ENCODE assay signal across 8 cellular contexts in the genomic region with DNA sequence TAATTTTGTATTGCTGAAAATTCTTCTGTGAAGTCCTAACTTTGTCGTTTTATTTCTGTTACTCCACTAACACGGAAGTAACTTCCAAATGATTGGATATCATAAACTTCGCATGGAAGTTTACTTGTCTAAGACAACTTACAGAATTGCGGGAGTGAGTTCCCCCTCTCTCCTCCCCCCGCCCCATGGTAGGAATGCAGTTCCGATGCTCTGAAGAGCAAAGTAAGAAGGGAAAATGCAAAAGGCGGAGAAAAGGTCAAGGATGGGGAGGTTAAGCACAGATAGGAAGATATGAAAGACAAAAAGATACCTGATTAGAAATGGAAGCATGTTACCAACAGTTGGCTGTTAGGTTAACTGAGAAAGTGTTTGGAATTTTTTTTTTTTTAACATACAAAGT. TPM values are rescaled to one million over a fixed set of nuclear protein-coding genes. Genes with fewer than 3 reads are reported as not detected.
DNase-seq lines count a peak whose midpoint lies in the region; TF ChIP-seq lines count a peak whose summit lies in the region.

No MANE protein-coding gene starts in this region.

- H3K27ac ChIP-seq in suprapubic skin: no peak overlapping the region

- H3K27me3 Mint-ChIP-seq in activated CD4-positive, alpha-beta T cell treated with anti-CD3 and anti-CD28 coated beads, Interleukin-2, amount 10 ng/mL, durations not matched to agents 24 days and 14 days: no peaks in the 10 kb centered on the region
- H3K27me3 Mint-ChIP-seq in activated T-helper 2 cell treated with anti-CD3 and anti-CD28 coated beads, Interferon-gamma antibody, Interleukin-2, Interleukin-4, amounts not matched to agents 10 μg/mL and 5 μg/mL and 100 μg/mL, durations not matched to agents 14 hours and 24 hours and 36 hours (ENCODE audit: low read depth): no peaks in the 10 kb centered on the region

- 7% methylated on average over 7 of the region's 7 CpGs for WGBS in suprapubic skin

- no peak for DNase-seq in activated CD4-positive, alpha-beta T cell treated with anti-CD3 and anti-CD28 coated beads, Interleukin-2, amount 10 ng/mL, durations not matched to agents 24 days and 14 days
- DNase-seq in activated CD4-positive, alpha-beta T cell treated with anti-CD3 and anti-CD28 coated beads, Interleukin-2, amount 50 U/mL, for 48 hours: no peak
- no peak for DNase-seq in activated T-helper 2 cell treated with anti-CD3 and anti-CD28 coated beads, Interferon-gamma antibody, Interleukin-2, Interleukin-4, amounts not matched to agents 10 μg/mL and 5 μg/mL and 100 μg/mL, durations not matched to agents 14 hours and 24 hours and 36 hours (ENCODE audit: low spot score)
- DNase-seq in iPS-NIHi7 (ENCODE audit: extremely low spot score) (peak; percentile 11), suprapubic skin (ENCODE audit: low spot score in 2 of 2) (no peak), NCI-H2196 (lab: John Stamatoyannopoulos, UW; ENCODE audit: unreplicated experiment) (no peak), GM10266 (ENCODE audit: extremely low spot score) (no peak), NCI-H2029 (lab: John Stamatoyannopoulos, UW) (no peak)

- H3K9me3 Mint-ChIP-seq in activated CD4-positive, alpha-beta T cell treated with anti-CD3 and anti-CD28 coated beads, Interleukin-2, amount 10 ng/mL, durations not matched to agents 24 days and 14 days: peaks cover 2% of the 10 kb centered on the region
- no peaks in the 10 kb centered on the region for H3K9me3 Mint-ChIP-seq in activated T-helper 2 cell treated with anti-CD3 and anti-CD28 coated beads, Interferon-gamma antibody, Interleukin-2, Interleukin-4, amounts not matched to agents 10 μg/mL and 5 μg/mL and 100 μg/mL, durations not matched to agents 14 hours and 24 hours and 36 hours

- intact Hi-C loops in activated CD4-positive, alpha-beta T cell treated with anti-CD3 and anti-CD28 coated beads, Interleukin-2, amount 10 ng/mL, durations not matched to agents 24 days and 14 days (cut with micrococcal nuclease): loop anchor here (1.0 to 10.0 kb wide), 8 partner anchors 210 to 1080 kb away; a partner anchor contains a TSS
- intact Hi-C loops in activated T-helper 2 cell treated with anti-CD3 and anti-CD28 coated beads, Interferon-gamma antibody, Interleukin-2, Interleukin-4, amounts not matched to agents 10 μg/mL and 5 μg/mL and 100 μg/mL, durations not matched to agents 14 hours and 24 hours and 36 hours (cut with micrococcal nuclease): loop anchor here (2.0 to 10.0 kb wide), 6 partner anchors 16 to 1080 kb away; a partner anchor contains a TSS

- H3K27me3 ChIP-seq in suprapubic skin: no peaks in the 10 kb centered on the region

- H3K36me3 ChIP-seq in suprapubic skin: peaks cover 15% of the 10 kb centered on the region

- peak overlapping the region; percentile 80 for H3K4me3 ChIP-seq in suprapubic skin

- H3K4me1 Mint-ChIP-seq in activated CD4-positive, alpha-beta T cell treated with anti-CD3 and anti-CD28 coated beads, Interleukin-2, amount 10 ng/mL, durations not matched to agents 24 days and 14 days: peaks cover 27% of the 10 kb centered on the region
- H3K4me1 Mint-ChIP-seq in activated T-helper 2 cell treated with anti-CD3 and anti-CD28 coated beads, Interferon-gamma antibody, Interleukin-2, Interleukin-4, amounts not matched to agents 10 μg/mL and 5 μg/mL and 100 μg/mL, durations not matched to agents 14 hours and 24 hours and 36 hours (ENCODE audit: low read depth): peaks cover 33% of the 10 kb centered on the region

- peak overlapping the region; percentile 98 for H3K27ac Mint-ChIP-seq in activated CD4-positive, alpha-beta T cell treated with anti-CD3 and anti-CD28 coated beads, Interleukin-2, amount 10 ng/mL, durations not matched to agents 24 days and 14 days
- peak overlapping the region; percentile 96 for H3K27ac Mint-ChIP-seq in activated T-helper 2 cell treated with anti-CD3 and anti-CD28 coated beads, Interferon-gamma antibody, Interleukin-2, Interleukin-4, amounts not matched to agents 10 μg/mL and 5 μg/mL and 100 μg/mL, durations not matched to agents 14 hours and 24 hours and 36 hours

- H3K9me3 ChIP-seq in suprapubic skin: no peaks in the 10 kb centered on the region

- peak overlapping the region; percentile 98 for H3K4me3 Mint-ChIP-seq in activated CD4-positive, alpha-beta T cell treated with anti-CD3 and anti-CD28 coated beads, Interleukin-2, amount 10 ng/mL, durations not matched to agents 24 days and 14 days
- peak overlapping the region; percentile 92 for H3K4me3 Mint-ChIP-seq in activated T-helper 2 cell treated with anti-CD3 and anti-CD28 coated beads, Interferon-gamma antibody, Interleukin-2, Interleukin-4, amounts not matched to agents 10 μg/mL and 5 μg/mL and 100 μg/mL, durations not matched to agents 14 hours and 24 hours and 36 hours (ENCODE audit: low read depth)

- TF ChIP-seq POLR2A in suprapubic skin (IDR thresholded peaks at IDR 0.05): no peak

- peaks cover 38% of the 10 kb centered on the region for H3K36me3 Mint-ChIP-seq in activated CD4-positive, alpha-beta T cell treated with anti-CD3 and anti-CD28 coated beads, Interleukin-2, amount 10 ng/mL, durations not matched to agents 24 days and 14 days (ENCODE audit: low read depth)
- H3K36me3 Mint-ChIP-seq in activated T-helper 2 cell treated with anti-CD3 and anti-CD28 coated beads, Interferon-gamma antibody, Interleukin-2, Interleukin-4, amounts not matched to agents 10 μg/mL and 5 μg/mL and 100 μg/mL, durations not matched to agents 14 hours and 24 hours and 36 hours (ENCODE audit: low read depth): peaks cover 41% of the 10 kb centered on the region

- TF ChIP-seq CTCF in suprapubic skin (IDR thresholded peaks at IDR 0.05): no peak
- TF ChIP-seq CTCF in GM10266 (IDR thresholded peaks at IDR 0.05; ENCODE audit: control insufficient read depth, insufficient read depth, low read depth, missing control alignments): no peak

- no peak for TF ChIP-seq EP300 in suprapubic skin (IDR thresholded peaks at IDR 0.05)

- peaks cover 17% of the 10 kb centered on the region for H3K4me1 ChIP-seq in suprapubic skin

RNA-seq across cellular contexts. Expression of a gene that starts 1.3 kb away (rescaled TPM):
- total RNA-seq in activated CD4-positive, alpha-beta T cell treated with anti-CD3 and anti-CD28 coated beads, Interleukin-2, amount 10 ng/mL, durations not matched to agents 24 days and 14 days: 348 and 351 TPM in 2 replicates
- 315 and 317 TPM in 2 replicates for total RNA-seq in activated T-helper 2 cell treated with anti-CD3 and anti-CD28 coated beads, Interferon-gamma antibody, Interleukin-2, Interleukin-4, amounts not matched to agents 10 μg/mL and 5 μg/mL and 100 μg/mL, durations not matched to agents 14 hours and 24 hours and 36 hours
- total RNA-seq in suprapubic skin: 100 to 1,000 TPM; 226 to 489 (median 396) TPM
